In the genomic region with DNA sequence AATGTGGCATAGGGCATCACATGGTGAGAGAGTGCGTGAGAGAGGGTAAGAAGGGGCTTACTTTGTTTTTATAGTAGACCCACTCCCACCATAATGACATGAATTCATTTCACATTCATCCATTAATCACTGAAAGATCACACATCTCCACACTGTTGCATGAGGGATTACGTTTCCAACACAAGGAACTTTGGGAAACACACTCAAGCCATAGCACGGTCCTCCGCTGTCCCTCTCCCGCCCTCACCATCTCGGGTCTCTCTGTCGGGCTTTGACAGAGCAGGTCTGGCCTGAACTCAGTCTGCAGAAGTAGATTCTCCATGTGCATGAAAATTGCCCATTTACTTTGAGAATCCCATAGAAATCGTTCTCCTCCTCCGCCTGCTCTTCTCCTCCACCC, we compare ENCODE assay signal across 14 cellular contexts.
"Had no signal": no experiment of that assay in that cellular context is flagged by ENCODE, and none has a peak within 500 bp of the region (broad histone marks: within the 10 kb centered on the region; RNA-seq: fewer than 3 reads in every experiment).

No MANE protein-coding gene starts in this region.

- H3K27ac ChIP-seq: ascending aorta, pancreas, upper lobe of left lung, VCaP had no signal

- ATAC-seq: activated T-cell treated with anti-CD3 and anti-CD28 coated beads, Interleukin-2, amount 50 U/mL, for 72 hours; left lobe of liver; pancreas; right cardiac atrium; stimulated activated memory B cell treated with anti-CD40 and anti-IgM and Interleukin-4, amounts not matched to agents 10 μg/mL and 1 μg/mL and 100 μg/mL, for 72 hours had no signal

- H3K4me1 Mint-ChIP-seq: neural crest cell; stimulated activated memory B cell treated with anti-CD40 and anti-IgM and Interleukin-4, amounts not matched to agents 10 μg/mL and 1 μg/mL and 100 μg/mL, for 72 hours had no signal

- H3K9me3 Mint-ChIP-seq: activated T-cell treated with anti-CD3 and anti-CD28 coated beads, Interleukin-2, amount 50 U/mL, for 72 hours; neural crest cell; stimulated activated memory B cell treated with anti-CD40 and anti-IgM and Interleukin-4, amounts not matched to agents 10 μg/mL and 1 μg/mL and 100 μg/mL, for 72 hours had no signal

- H3K36me3 Mint-ChIP-seq: stimulated activated memory B cell treated with anti-CD40 and anti-IgM and Interleukin-4, amounts not matched to agents 10 μg/mL and 1 μg/mL and 100 μg/mL, for 72 hours had no signal

- H3K27me3 ChIP-seq: ascending aorta, pancreas, upper lobe of left lung had no signal

- H3K4me1 ChIP-seq: ascending aorta, pancreas, upper lobe of left lung had no signal

- H3K4me3 Mint-ChIP-seq: activated T-cell treated with anti-CD3 and anti-CD28 coated beads, Interleukin-2, amount 50 U/mL, for 72 hours; neural crest cell; stimulated activated memory B cell treated with anti-CD40 and anti-IgM and Interleukin-4, amounts not matched to agents 10 μg/mL and 1 μg/mL and 100 μg/mL, for 72 hours had no signal

- H3K27ac Mint-ChIP-seq: activated T-cell treated with anti-CD3 and anti-CD28 coated beads, Interleukin-2, amount 50 U/mL, for 72 hours; stimulated activated memory B cell treated with anti-CD40 and anti-IgM and Interleukin-4, amounts not matched to agents 10 μg/mL and 1 μg/mL and 100 μg/mL, for 72 hours had no signal

- H3K9me3 ChIP-seq: ascending aorta, pancreas, upper lobe of left lung had no signal

- H3K36me3 ChIP-seq: ascending aorta, pancreas, upper lobe of left lung had no signal

- DNase-seq: activated naive CD4-positive, alpha-beta T cell; activated T-cell treated with anti-CD3 and anti-CD28 coated beads, Interleukin-2, amount 50 U/mL, for 72 hours; foreskin melanocyte; mesenchymal stem cell; right cardiac atrium; T1000; upper lobe of left lung had no signal

- H3K4me3 ChIP-seq: ascending aorta, pancreas, smooth muscle cell, upper lobe of left lung had no signal
